18 cellular contexts compared by ENCODE assay signal in genomic region chr5:35213608-35214007, GRCh38. TPM values are rescaled to one million over a fixed set of nuclear protein-coding genes. Genes with fewer than 3 reads are reported as not detected.
DNase-seq lines count a peak whose midpoint lies in the region; ATAC-seq and TF ChIP-seq lines count a peak whose summit lies in the region.
"Had no signal": no experiment of that assay in that cellular context is flagged by ENCODE, and none has a peak within 500 bp of the region (broad histone marks: within the 10 kb centered on the region; RNA-seq: fewer than 3 reads in every experiment).

No MANE protein-coding gene starts in this region.

- WGBS in trophoblast cell (ENCODE audit: extremely low coverage, insufficient coverage, insufficient read length): no CpG with 5 or more reads among the region's 3 CpGs

- peak overlapping the region; percentile 19 to 56 for H3K27ac ChIP-seq in breast epithelium
- peak overlapping the region; percentile 80 for H3K27ac ChIP-seq in trophoblast cell (ENCODE audit: low read depth, low read length)
- H3K27ac ChIP-seq in caudate nucleus (ENCODE audit: low read depth, low read length): no peak overlapping the region

- no peaks in the 10 kb centered on the region for H3K79me2 ChIP-seq in trophoblast cell (ENCODE audit: control insufficient read depth, insufficient read depth, low read length, poor library complexity)

- H3K4me3 ChIP-seq in breast epithelium (no peak overlapping the region), trophoblast cell (ENCODE audit: low read depth, low read length) (no peak overlapping the region)
- H3K4me3 ChIP-seq: BLaER1 treated with 17β-estradiol and CSF1 and Interleukin-3, amounts not matched to agents 10 nM and 100 nM had no signal

- H4K12ac ChIP-seq in trophoblast cell (ENCODE audit: low read depth, low read length): no peak overlapping the region

- no peak overlapping the region for H2BK120ac ChIP-seq in trophoblast cell (ENCODE audit: insufficient read depth, low read length, poor library complexity)

- no peak for ATAC-seq in GM19397 (IDR thresholded peaks at IDR 0.05; ENCODE audit: unreplicated experiment)
- ATAC-seq: left ventricle myocardium superior had no signal

- H3K79me1 ChIP-seq in trophoblast cell (ENCODE audit: low read length): peaks cover 10% of the 10 kb centered on the region

- H2AFZ ChIP-seq in trophoblast cell (ENCODE audit: insufficient read depth, low read length, poor library complexity): no peak overlapping the region

- no peak for TF ChIP-seq POLR2A in breast epithelium (IDR thresholded peaks at IDR 0.05)

- H3K4me2 ChIP-seq in trophoblast cell (ENCODE audit: low read length): peak overlapping the region; percentile 23

- no peak overlapping the region for H4K91ac ChIP-seq in trophoblast cell (ENCODE audit: low read depth, low read length)

- H3K4me1 ChIP-seq in breast epithelium (no peaks in the 10 kb centered on the region), trophoblast cell (ENCODE audit: control insufficient read depth in 1 of 2, insufficient read depth in 2 of 2, low read length in 2 of 2) (peaks cover 6 to 8% of the 10 kb centered on the region in 2 experiments)

- H3K9ac ChIP-seq in trophoblast cell (ENCODE audit: low read length): no peak overlapping the region

- H3K27me3 ChIP-seq in breast epithelium (no peaks in the 10 kb centered on the region), trophoblast cell (ENCODE audit: insufficient read depth, low read length) (no peaks in the 10 kb centered on the region)
- H3K27me3 ChIP-seq: BLaER1 treated with 17β-estradiol and CSF1 and Interleukin-3, amounts not matched to agents 10 nM and 100 nM had no signal

- H2BK12ac ChIP-seq in trophoblast cell (ENCODE audit: low read length): no peak overlapping the region

- no peak overlapping the region for H3K14ac ChIP-seq in trophoblast cell (ENCODE audit: low read length)

- intact Hi-C loops in breast epithelium (cut with DNase I; ENCODE audit: low total_unique reads): no loop called here

- H2AK5ac ChIP-seq in trophoblast cell (ENCODE audit: low read length): no peak overlapping the region

- H3K9me3 ChIP-seq in breast epithelium: no peaks in the 10 kb centered on the region
- no peaks in the 10 kb centered on the region for H3K9me3 ChIP-seq in trophoblast cell (ENCODE audit: insufficient read depth, low read depth, low read length)
- H3K9me3 ChIP-seq: BLaER1 treated with 17β-estradiol and CSF1 and Interleukin-3, amounts not matched to agents 10 nM and 100 nM had no signal

- no peak overlapping the region for H2BK5ac ChIP-seq in trophoblast cell (ENCODE audit: low read depth, low read length, poor library complexity)

- no peak overlapping the region for H3K23ac ChIP-seq in trophoblast cell (ENCODE audit: low read length)

- no peak overlapping the region for H3K18ac ChIP-seq in trophoblast cell (ENCODE audit: low read length)

- no peak overlapping the region for H4K8ac ChIP-seq in trophoblast cell (ENCODE audit: low read depth, low read length)

- peak in 2 of 3 donors; percentile 46 to 53 for TF ChIP-seq CTCF in breast epithelium (IDR thresholded peaks at IDR 0.05)

- peak; percentile 11 for DNase-seq in DMS53 (lab: John Stamatoyannopoulos, UW)
- no peak for DNase-seq in DMS53 treated with DMSO at 0.1 percent for 48 hours (lab: John Stamatoyannopoulos, UW; ENCODE audit: unreplicated experiment)
- peak; percentile 66 for DNase-seq in HT-29 (ENCODE audit: low spot score)
- DNase-seq in breast epithelium (ENCODE audit: low spot score in 2 of 2): peak; percentile 72 to 85
- peak; percentile 95 for DNase-seq in trophoblast cell
- DNase-seq in caudate nucleus (lab: John Stamatoyannopoulos, UW): no peak
- no peak for DNase-seq in stimulated activated CD4-positive, alpha-beta T cell treated with anti-CD3 and anti-CD28 coated beads, Interleukin-2, amount 100 ng/mL, for 24 hours
- DNase-seq: 8988T; effector CD8-positive, alpha-beta T cell; H7; left ventricle myocardium superior; MM.1S; NCI-H2081 treated with DMSO at 0.1 percent for 48 hours; NCI-H774; retina had no signal

- no peak overlapping the region for H3K4ac ChIP-seq in trophoblast cell (ENCODE audit: low read depth, low read length)

- H3K36me3 ChIP-seq in breast epithelium: no peaks in the 10 kb centered on the region
- no peaks in the 10 kb centered on the region for H3K36me3 ChIP-seq in trophoblast cell (ENCODE audit: control insufficient read depth in 1 of 2, insufficient read depth in 2 of 2, low read length in 2 of 2)
- H3K36me3 ChIP-seq: BLaER1 treated with 17β-estradiol and CSF1 and Interleukin-3, amounts not matched to agents 10 nM and 100 nM had no signal

RNA-seq across cellular contexts. Expression of gene PRLR, which starts 16.7 kb away (rescaled TPM):
- 8.2 and 9.1 TPM in 2 replicates for total RNA-seq in HT-29 (2014; rRNA removed; shearing (Covaris generic))
- total RNA-seq in breast epithelium: 10 to 100 TPM in 2 of 3 donors, 1 to 10 TPM in 1; 2.6 to 78.0 (median 28.8) TPM
- polyA plus RNA-seq in trophoblast cell (2013): 7.2 and 7.7 TPM in 2 replicates
- total RNA-seq: bronchial epithelial cell had no signal

Comparison
In these comparisons a context has a peak if more than half of its experiments do, and no peak if none do; other contexts are left out.
1. DNase-seq: peak in DMS53 (single experiment), HT-29 (single experiment), breast epithelium (2 of 2) and trophoblast cell (2 of 2); none in DMS53 treated with DMSO at 0.1 percent for 48 hours (single experiment), caudate nucleus (0 of 61) and stimulated activated CD4-positive, alpha-beta T cell treated with anti-CD3 and anti-CD28 coated beads, Interleukin-2, amount 100 ng/mL, for 24 hours (0 of 2).